Comparison of ENCODE assay signal across 8 cellular contexts in genomic region chr3:15636028-15636709, GRCh38. TPM values are rescaled to one million over a fixed set of nuclear protein-coding genes. Genes with fewer than 3 reads are reported as not detected.
A peak's percentile ranks its signal among the peaks of the same experiment; 100 is the strongest.
DNase-seq lines count a peak whose midpoint lies in the region; ATAC-seq and TF ChIP-seq lines count a peak whose summit lies in the region.

No MANE protein-coding gene starts in this region.

- H3K4me3 ChIP-seq in tibial nerve, result no peak overlapping the region

- no peak for TF ChIP-seq POLR2A in tibial nerve (IDR thresholded peaks at IDR 0.05)

- H3K27ac ChIP-seq in tibial nerve, result peak overlapping the region; percentile 65 to 84 (median 76)

- WGBS in tibial nerve, 2 donors, result 34 to 38% methylated on average over 14 of the region's 14 CpGs

- DNase-seq in activated naive CD4-positive, alpha-beta T cell treated with Interleukin-2 at 50 U/mL for 16 hours, result peak; percentile 29
- DNase-seq in activated naive CD4-positive, alpha-beta T cell (lab: John Stamatoyannopoulos, UW), result no peak
- DNase-seq in MV-4-11 (lab: John Stamatoyannopoulos, UW), result peak; percentile 85
- peak; percentile 87 for DNase-seq in amniotic stem cell (lab: John Stamatoyannopoulos, UW)
- peak; percentile 22 for DNase-seq in left kidney (ENCODE audit: low read depth, low spot score)
- peak in 1 of 2 donors; percentile 38 for DNase-seq in tibial nerve (ENCODE audit: low spot score in 2 of 2)
- no peak for DNase-seq in mucosa of gallbladder (ENCODE audit: low spot score)

- TF ChIP-seq EP300 in tibial nerve (IDR thresholded peaks at IDR 0.05), result peak in 1 of 2 donors; percentile 63

- TF ChIP-seq CTCF in tibial nerve (IDR thresholded peaks at IDR 0.05), result no peak

- ATAC-seq in GM19397 (IDR thresholded peaks at IDR 0.05; ENCODE audit: unreplicated experiment), result no peak

- no peaks in the 10 kb centered on the region for H3K9me3 ChIP-seq in tibial nerve

- no peaks in the 10 kb centered on the region for H3K36me3 ChIP-seq in tibial nerve

- H3K27me3 ChIP-seq in tibial nerve, result no peaks in the 10 kb centered on the region

- peaks cover 0 to 55% (median 26%) of the 10 kb centered on the region in 4 donors for H3K4me1 ChIP-seq in tibial nerve

RNA-seq across cellular contexts. Expression of gene BTD, which starts 34.6 kb away (rescaled TPM):
- total RNA-seq in tibial nerve (10 to 100 TPM; 14.4 to 50.0 (median 40.2) TPM), mucosa of gallbladder (45.9 TPM)

RNA-seq across cellular contexts. Expression of gene HACL1, which starts 34.8 kb away (rescaled TPM):
- total RNA-seq in tibial nerve (10 to 100 TPM; 19.0 to 33.3 (median 24.2) TPM), mucosa of gallbladder (22.5 TPM)

Comparison
In these comparisons a context has a peak if more than half of its experiments do, and no peak if none do; other contexts are left out.
1. DNase-seq: peak in activated naive CD4-positive, alpha-beta T cell treated with Interleukin-2 at 50 U/mL for 16 hours (single experiment), MV-4-11 (single experiment), amniotic stem cell (single experiment) and left kidney (single experiment); none in activated naive CD4-positive, alpha-beta T cell (0 of 4) and mucosa of gallbladder (single experiment).